23 cellular contexts compared by ENCODE assay signal in genomic region chr3:177517906-177518305, GRCh38.
DNase-seq lines count a peak whose midpoint lies in the region; ATAC-seq, FAIRE-seq and TF ChIP-seq lines count a peak whose summit lies in the region.
"Had no signal": no experiment of that assay in that cellular context is flagged by ENCODE, and none has a peak within 500 bp of the region (broad histone marks: within the 10 kb centered on the region; RNA-seq: fewer than 3 reads in every experiment).

No MANE protein-coding gene starts in this region.

- no CpG with 5 or more reads among the region's 2 CpGs for WGBS in mesendoderm (ENCODE audit: extremely low coverage, insufficient coverage, low lambda C conversion rate)
- WGBS in trophoblast cell (ENCODE audit: extremely low coverage, insufficient coverage, insufficient read length), result no CpG with 5 or more reads among the region's 2 CpGs

- H4K5ac ChIP-seq in mesendoderm (ENCODE audit: low read length), result no peak overlapping the region

- POLR2A ChIA-PET in Panc1 (lab: Charles Lee), result no interaction called here

- H3K27ac Mint-ChIP-seq in astrocyte (ENCODE audit: unreplicated experiment), result peak overlapping the region; percentile 13
- H3K27ac Mint-ChIP-seq in T-helper 2 cell treated with Interferon-gamma antibody and Interleukin-4, amounts not matched to agents 5 μg/mL and 100 μg/mL, for 36 hours, result no peak overlapping the region
- H3K27ac Mint-ChIP-seq: HFFc6 had no signal

- H2BK12ac ChIP-seq in trophoblast cell (ENCODE audit: low read length), result peak overlapping the region; percentile 6

- in situ Hi-C loops in Panc1 (cut with HindIII; ENCODE audit: low pct_unique_long_range_greater_than_20kb, low sequenced_read_pairs), result no loop called here
- in situ Hi-C loops in HAP-1 (cut with MboI; ENCODE audit: low sequenced_read_pairs), result no loop called here

- FAIRE-seq in astrocyte (lab: Jason Lieb, UNC), result no peak
- FAIRE-seq: A549, D721Med, G401.6, GM12891, H1, HepG2, HTR-8/SVneo had no signal

- H3K56ac ChIP-seq in mesendoderm (ENCODE audit: low read length), result peak overlapping the region; percentile 61

- no peak overlapping the region for H3K4me3 Mint-ChIP-seq in astrocyte (ENCODE audit: unreplicated experiment)
- no peak overlapping the region for H3K4me3 Mint-ChIP-seq in T-helper 2 cell treated with Interferon-gamma antibody and Interleukin-4, amounts not matched to agents 5 μg/mL and 100 μg/mL, for 36 hours
- H3K4me3 Mint-ChIP-seq: CD4-positive, alpha-beta memory T cell; HFFc6 had no signal

- TF ChIP-seq CTCF in Panc1 (IDR thresholded peaks at IDR 0.05), result no peak
- TF ChIP-seq CTCF in astrocyte (IDR thresholded peaks at IDR 0.05; ENCODE audit: insufficient read depth, low read depth, low read length), result no peak

- intact Hi-C loops in Panc1 (cut with micrococcal nuclease; ENCODE audit: unreplicated experiment), result loop anchor here (10.0 kb wide), 1 partner anchor 867 kb away; no protein-coding TSS in a partner anchor

- peak overlapping the region; percentile 94 for H2BK5ac ChIP-seq in mesendoderm (ENCODE audit: low read length)
- H2BK5ac ChIP-seq in trophoblast cell (ENCODE audit: low read depth, low read length, poor library complexity), result no peak overlapping the region

- H3K4ac ChIP-seq in mesendoderm (ENCODE audit: low read depth, low read length), result no peak overlapping the region
- no peak overlapping the region for H3K4ac ChIP-seq in trophoblast cell (ENCODE audit: low read depth, low read length)

- no peak overlapping the region for H4K12ac ChIP-seq in trophoblast cell (ENCODE audit: low read depth, low read length)

- H3K36me3 Mint-ChIP-seq in astrocyte (ENCODE audit: low read depth, unreplicated experiment), result no peaks in the 10 kb centered on the region
- no peaks in the 10 kb centered on the region for H3K36me3 Mint-ChIP-seq in T-helper 2 cell treated with Interferon-gamma antibody and Interleukin-4, amounts not matched to agents 5 μg/mL and 100 μg/mL, for 36 hours (ENCODE audit: low read depth)
- H3K36me3 Mint-ChIP-seq: CD4-positive, alpha-beta memory T cell had no signal

- H3K27ac ChIP-seq in Panc1 (ENCODE audit: low read length) (peak overlapping the region; percentile 86), astrocyte (ENCODE audit: low read depth, low read length) (no peak overlapping the region), mesendoderm (ENCODE audit: low read depth, low read length) (peak overlapping the region; percentile 71), trophoblast cell (ENCODE audit: low read depth, low read length) (no peak overlapping the region)
- H3K27ac ChIP-seq: A549, C4-2B had no signal

- H3K4me3 ChIP-seq in Panc1 (ENCODE audit: low read depth in 2 of 2, low read length in 2 of 2) (no peak overlapping the region), astrocyte (ENCODE audit: insufficient read depth, low read depth, low read length) (no peak overlapping the region), mesendoderm (ENCODE audit: low read length) (no peak overlapping the region), trophoblast cell (ENCODE audit: low read depth, low read length) (no peak overlapping the region), HAP-1 (no peak overlapping the region)
- H3K4me3 ChIP-seq: A549 had no signal

- CTCF ChIA-PET in Panc1 (lab: Charles Lee), result no interaction called here

- H2AFZ ChIP-seq in astrocyte (ENCODE audit: low read depth, low read length) (no peak overlapping the region), trophoblast cell (ENCODE audit: insufficient read depth, low read length, poor library complexity) (no peak overlapping the region)

- DNase-seq in Panc1 (ENCODE audit: low read depth, low spot score) (no peak), astrocyte (ENCODE audit: low read depth) (no peak), mesendoderm (peak; percentile 63), trophoblast cell (no peak), HAP-1 (ENCODE audit: low spot score in 2 of 2) (no peak)
- no peak for DNase-seq in T-helper 2 cell treated with Interferon-gamma antibody and Interleukin-4, amounts not matched to agents 5 μg/mL and 100 μg/mL, for 36 hours (ENCODE audit: low spot score)
- DNase-seq: BE2C; CD4-positive, alpha-beta memory T cell; COR-L47; DMS153; DMS79 treated with DMSO at 0.1 percent for 48 hours; EL; HCEC 1CT; HFFc6 had no signal

- no peak overlapping the region for H2BK120ac ChIP-seq in mesendoderm (ENCODE audit: low read depth, low read length)
- no peak overlapping the region for H2BK120ac ChIP-seq in trophoblast cell (ENCODE audit: insufficient read depth, low read length, poor library complexity)

- H3K79me1 ChIP-seq in mesendoderm (ENCODE audit: low read length) (no peaks in the 10 kb centered on the region), trophoblast cell (ENCODE audit: low read length) (peaks cover 6% of the 10 kb centered on the region)

- H3K79me2 ChIP-seq in astrocyte (ENCODE audit: insufficient read depth, low read length) (no peaks in the 10 kb centered on the region), mesendoderm (ENCODE audit: control insufficient read depth, insufficient read depth, low read length) (no peaks in the 10 kb centered on the region), trophoblast cell (ENCODE audit: control insufficient read depth, insufficient read depth, low read length, poor library complexity) (no peaks in the 10 kb centered on the region)

- no peak overlapping the region for H3K4me2 ChIP-seq in astrocyte (ENCODE audit: low read length)
- no peak overlapping the region for H3K4me2 ChIP-seq in mesendoderm (ENCODE audit: low read length)
- H3K4me2 ChIP-seq in trophoblast cell (ENCODE audit: low read length), result no peak overlapping the region
- H3K4me2 ChIP-seq: A549 had no signal

- H4K8ac ChIP-seq in mesendoderm (ENCODE audit: low read depth, low read length) (no peak overlapping the region), trophoblast cell (ENCODE audit: low read depth, low read length) (no peak overlapping the region)

- no peaks in the 10 kb centered on the region for H4K20me1 ChIP-seq in astrocyte (ENCODE audit: insufficient read depth, low read length)

- ATAC-seq in Panc1 (no peak), esophagus mucosa (no peak)
- ATAC-seq: A549, HepG2 had no signal

- H3K9ac ChIP-seq in astrocyte (ENCODE audit: low read length) (no peak overlapping the region), mesendoderm (ENCODE audit: low read length) (no peak overlapping the region), trophoblast cell (ENCODE audit: low read length) (no peak overlapping the region)

- H3K14ac ChIP-seq in trophoblast cell (ENCODE audit: low read length), result no peak overlapping the region

- no peak overlapping the region for H4K91ac ChIP-seq in trophoblast cell (ENCODE audit: low read depth, low read length)

- H3K4me1 ChIP-seq in Panc1 (ENCODE audit: control insufficient read depth, insufficient read depth, low read length) (peaks cover 17% of the 10 kb centered on the region), astrocyte (ENCODE audit: insufficient read depth, low read length) (peaks cover 15% of the 10 kb centered on the region), mesendoderm (ENCODE audit: control insufficient read depth, low read depth, low read length) (peaks cover 10% of the 10 kb centered on the region), trophoblast cell (ENCODE audit: control insufficient read depth in 1 of 2, insufficient read depth in 2 of 2, low read length in 2 of 2) (peaks cover 4 to 10% of the 10 kb centered on the region in 2 experiments), HAP-1 (no peaks in the 10 kb centered on the region)
- H3K4me1 ChIP-seq: A549 had no signal

- peaks cover under 1% of the 10 kb centered on the region for H3K9me3 Mint-ChIP-seq in astrocyte (ENCODE audit: unreplicated experiment)
- H3K9me3 Mint-ChIP-seq in T-helper 2 cell treated with Interferon-gamma antibody and Interleukin-4, amounts not matched to agents 5 μg/mL and 100 μg/mL, for 36 hours, result no peaks in the 10 kb centered on the region
- H3K9me3 Mint-ChIP-seq: CD4-positive, alpha-beta memory T cell; HFFc6 had no signal

- H2BK15ac ChIP-seq in mesendoderm (replicated peaks; ENCODE audit: low read depth), result no peak overlapping the region

- BruUV-seq in Panc1 (replicated peaks; lab: Mats Ljungman, UMichigan), result no TSS peak

- H3K4me1 Mint-ChIP-seq in astrocyte (ENCODE audit: low read depth, unreplicated experiment), result peaks cover 4% of the 10 kb centered on the region
- H3K4me1 Mint-ChIP-seq in T-helper 2 cell treated with Interferon-gamma antibody and Interleukin-4, amounts not matched to agents 5 μg/mL and 100 μg/mL, for 36 hours (ENCODE audit: low read depth), result peaks cover 2% of the 10 kb centered on the region

- H2AK5ac ChIP-seq in mesendoderm (ENCODE audit: low read length), result peak overlapping the region; percentile 72
- H2AK5ac ChIP-seq in trophoblast cell (ENCODE audit: low read length), result no peak overlapping the region

- H3K27me3 ChIP-seq in Panc1 (ENCODE audit: control insufficient read depth, insufficient read depth, low read length) (no peaks in the 10 kb centered on the region), astrocyte (ENCODE audit: insufficient read depth, low read length) (no peaks in the 10 kb centered on the region), mesendoderm (ENCODE audit: insufficient read depth, low read length, poor library complexity) (no peaks in the 10 kb centered on the region), trophoblast cell (ENCODE audit: insufficient read depth, low read length) (no peaks in the 10 kb centered on the region), HAP-1 (ENCODE audit: low read depth) (no peaks in the 10 kb centered on the region)
- H3K27me3 ChIP-seq: BE2C had no signal

- H3K9me3 ChIP-seq in Panc1 (ENCODE audit: control insufficient read depth, insufficient read depth, low read depth, low read length), result no peaks in the 10 kb centered on the region
- H3K9me3 ChIP-seq in astrocyte (ENCODE audit: insufficient read depth, low read depth, low read length), result no peaks in the 10 kb centered on the region
- peaks cover 2% of the 10 kb centered on the region for H3K9me3 ChIP-seq in trophoblast cell (ENCODE audit: insufficient read depth, low read depth, low read length)
- no peaks in the 10 kb centered on the region for H3K9me3 ChIP-seq in HAP-1
- H3K9me3 ChIP-seq: A549, BE2C had no signal

- H3K18ac ChIP-seq in mesendoderm (ENCODE audit: low read length), result no peak overlapping the region
- H3K18ac ChIP-seq in trophoblast cell (ENCODE audit: low read length), result no peak overlapping the region

- H3K23ac ChIP-seq in mesendoderm (ENCODE audit: low read length) (no peak overlapping the region), trophoblast cell (ENCODE audit: low read length) (no peak overlapping the region)

- peaks cover 8% of the 10 kb centered on the region for H3K27me3 Mint-ChIP-seq in astrocyte (ENCODE audit: low read depth, unreplicated experiment)
- peaks cover under 1% of the 10 kb centered on the region for H3K27me3 Mint-ChIP-seq in T-helper 2 cell treated with Interferon-gamma antibody and Interleukin-4, amounts not matched to agents 5 μg/mL and 100 μg/mL, for 36 hours (ENCODE audit: low read depth)
- H3K27me3 Mint-ChIP-seq: CD4-positive, alpha-beta memory T cell had no signal

- H3K36me3 ChIP-seq in Panc1 (ENCODE audit: control insufficient read depth, insufficient read depth, low read length) (no peaks in the 10 kb centered on the region), astrocyte (ENCODE audit: insufficient read depth, low read length) (no peaks in the 10 kb centered on the region), mesendoderm (ENCODE audit: control insufficient read depth, insufficient read depth, low read length) (no peaks in the 10 kb centered on the region), trophoblast cell (ENCODE audit: control insufficient read depth in 1 of 2, insufficient read depth in 2 of 2, low read length in 2 of 2) (no peaks in the 10 kb centered on the region), HAP-1 (replicated peaks) (no peaks in the 10 kb centered on the region)
- H3K36me3 ChIP-seq: BE2C had no signal

Comparison
In these comparisons a context has a peak if more than half of its experiments do, and no peak if none do; other contexts are left out.
1. H3K27ac ChIP-seq: peak in Panc1 (single experiment) and mesendoderm (single experiment); none in astrocyte (single experiment) and trophoblast cell (single experiment).